Comparison of ENCODE assay signal across 1 cellular context in genomic region chr12:53659609-53660008, GRCh38.
TF ChIP-seq lines count a peak whose summit lies in the region.

No MANE protein-coding gene starts in this region.

TF ChIP-seq in HCT116, 20 proteins besides CTCF, POLR2A, EP300 and RAD21 (continued from another document):
- TF ChIP-seq ZBTB33 (IDR thresholded peaks at IDR 0.05; ENCODE audit: extremely low read depth, insufficient replicate concordance, low read length): no peak
- TF ChIP-seq REST (IDR thresholded peaks at IDR 0.05; ENCODE audit: low read depth): no peak
- TF ChIP-seq ATF3 (IDR thresholded peaks at IDR 0.05): no peak
- no peak for TF ChIP-seq TCF7L2 (IDR thresholded peaks at IDR 0.05; ENCODE audit: borderline replicate concordance, extremely low read depth, insufficient read depth, insufficient read length)
- no peak for TF ChIP-seq ELF1 (IDR thresholded peaks at IDR 0.05; ENCODE audit: borderline replicate concordance, low read depth)
- TF ChIP-seq MAX (IDR thresholded peaks at IDR 0.05): no peak
- TF ChIP-seq EGR1 (IDR thresholded peaks at IDR 0.05; ENCODE audit: low read depth): no peak
- TF ChIP-seq JUND (IDR thresholded peaks at IDR 0.05): no peak
- no peak for TF ChIP-seq SIN3A (IDR thresholded peaks at IDR 0.05; ENCODE audit: low read depth)
- TF ChIP-seq ZNF274 (IDR thresholded peaks at IDR 0.05; ENCODE audit: low read depth, low read length): no peak
- TF ChIP-seq CBX3 (IDR thresholded peaks at IDR 0.05; ENCODE audit: low read depth): no peak
- no peak for TF ChIP-seq FOSL1 (IDR thresholded peaks at IDR 0.05; ENCODE audit: low read depth)
- TF ChIP-seq ZFX (IDR thresholded peaks at IDR 0.05): no peak
- TF ChIP-seq SP1 (IDR thresholded peaks at IDR 0.05; ENCODE audit: low read depth): no peak
- no peak for TF ChIP-seq EZH2phosphoT487 (IDR thresholded peaks at IDR 0.05; ENCODE audit: borderline replicate concordance)
- no peak for TF ChIP-seq SRF (IDR thresholded peaks at IDR 0.05; ENCODE audit: low read depth)
- no peak for TF ChIP-seq YY1 (IDR thresholded peaks at IDR 0.05; ENCODE audit: extremely low read depth, insufficient replicate concordance, low read depth, low read length)
